In the genomic region with DNA sequence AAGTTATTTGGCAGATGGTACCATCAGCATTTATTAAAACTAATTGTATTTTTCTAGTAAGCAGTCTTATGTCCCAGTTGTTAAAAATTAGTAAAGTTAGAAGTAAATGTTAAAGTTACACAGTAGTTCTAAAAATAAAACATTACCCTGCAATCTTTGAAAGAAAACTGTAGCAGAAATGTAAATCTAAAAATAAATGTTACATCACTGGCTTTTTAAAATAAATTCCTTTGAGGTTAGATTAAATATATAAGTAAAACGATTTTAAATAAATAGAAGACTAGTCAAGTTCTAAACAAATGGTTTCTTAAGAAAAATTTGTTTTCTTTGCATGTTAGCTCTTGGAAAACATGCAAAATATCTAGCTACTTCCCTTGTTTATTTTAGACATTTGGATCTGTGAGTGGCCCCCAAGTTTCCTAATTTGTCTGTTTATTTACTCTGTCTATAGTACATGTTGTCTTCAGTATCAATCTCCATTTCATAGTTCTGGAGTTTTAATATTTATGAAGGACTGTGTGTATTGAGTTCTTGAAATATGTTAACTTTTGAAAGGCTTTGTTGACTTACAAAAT, we compare ENCODE assay signal across 19 cellular contexts. TPM values are rescaled to one million over a fixed set of nuclear protein-coding genes. Genes with fewer than 3 reads are reported as not detected.
A peak's percentile ranks its signal among the peaks of the same experiment; 100 is the strongest.
DNase-seq lines count a peak whose midpoint lies in the region; ATAC-seq, FAIRE-seq and TF ChIP-seq lines count a peak whose summit lies in the region.
"Had no signal": no experiment of that assay in that cellular context is flagged by ENCODE, and none has a peak within 500 bp of the region (broad histone marks: within the 10 kb centered on the region; RNA-seq: fewer than 3 reads in every experiment).

No MANE protein-coding gene starts in this region.

- H3K36me3 ChIP-seq in ACC112 (ENCODE audit: insufficient read depth, low read length) (no peaks in the 10 kb centered on the region), astrocyte (ENCODE audit: insufficient read depth, low read length) (peaks cover 6% of the 10 kb centered on the region), tibial nerve (peaks cover 0 to 5% (median 0%) of the 10 kb centered on the region in 3 donors)

- H3K4me1 ChIP-seq in ACC112 (ENCODE audit: control insufficient read depth, insufficient read depth, low read length, unreplicated experiment) (peaks cover 22% of the 10 kb centered on the region), astrocyte (ENCODE audit: insufficient read depth, low read length) (peaks cover 3% of the 10 kb centered on the region), tibial nerve (peaks cover 0 to 29% (median 4%) of the 10 kb centered on the region in 4 donors)
- H3K4me1 ChIP-seq: right lobe of liver had no signal

- no peak for TF ChIP-seq EP300 in tibial nerve (IDR thresholded peaks at IDR 0.05)

- peaks cover 13% of the 10 kb centered on the region for H3K4me1 Mint-ChIP-seq in astrocyte (ENCODE audit: low read depth, unreplicated experiment)
- H3K4me1 Mint-ChIP-seq: memory B cell had no signal

- no peak overlapping the region for H3K4me3 ChIP-seq in ACC112 (ENCODE audit: low read depth, low read length)
- no peak overlapping the region for H3K4me3 ChIP-seq in astrocyte (ENCODE audit: insufficient read depth, low read depth, low read length)
- H3K4me3 ChIP-seq in tibial nerve = no peak overlapping the region
- H3K4me3 ChIP-seq: right lobe of liver had no signal

- H3K79me2 ChIP-seq in ACC112 (ENCODE audit: control insufficient read depth, insufficient read depth, low read length, unreplicated experiment) = no peaks in the 10 kb centered on the region
- no peaks in the 10 kb centered on the region for H3K79me2 ChIP-seq in astrocyte (ENCODE audit: insufficient read depth, low read length)

- FAIRE-seq in GM18507 (lab: Jason Lieb, UNC) (peak; percentile 38), astrocyte (lab: Jason Lieb, UNC) (no peak)

- peaks cover 2% of the 10 kb centered on the region for H3K36me3 Mint-ChIP-seq in astrocyte (ENCODE audit: low read depth, unreplicated experiment)

- no peak overlapping the region for H3K9ac ChIP-seq in astrocyte (ENCODE audit: low read length)
- H3K9ac ChIP-seq: KMS-11 had no signal

- TF ChIP-seq CTCF in astrocyte (IDR thresholded peaks at IDR 0.05; ENCODE audit: insufficient read depth, low read depth, low read length) (no peak), tibial nerve (IDR thresholded peaks at IDR 0.05) (no peak)

- no peaks in the 10 kb centered on the region for H3K27me3 Mint-ChIP-seq in astrocyte (ENCODE audit: low read depth, unreplicated experiment)
- H3K27me3 Mint-ChIP-seq: dendritic cell treated with granulocyte-macrophage colony-stimulating factor and Interleukin-4, amounts not matched to agents 40 ng/mL and 50 ng/mL, for 4 days; memory B cell had no signal

- TF ChIP-seq POLR2A in tibial nerve (IDR thresholded peaks at IDR 0.05) = no peak

- H3K9me3 ChIP-seq in astrocyte (ENCODE audit: insufficient read depth, low read depth, low read length) = no peaks in the 10 kb centered on the region
- no peaks in the 10 kb centered on the region for H3K9me3 ChIP-seq in tibial nerve
- H3K9me3 ChIP-seq: right lobe of liver had no signal

- WGBS in tibial nerve, 2 donors = 11 to 16% methylated on average over 1 of the region's 1 CpG

- H2AFZ ChIP-seq in ACC112 (ENCODE audit: low read length, unreplicated experiment) = peak overlapping the region; percentile 9
- no peak overlapping the region for H2AFZ ChIP-seq in astrocyte (ENCODE audit: low read depth, low read length)

- no peaks in the 10 kb centered on the region for H4K20me1 ChIP-seq in astrocyte (ENCODE audit: insufficient read depth, low read length)

- H3K27ac Mint-ChIP-seq in astrocyte (ENCODE audit: unreplicated experiment) = peak overlapping the region; percentile 34
- H3K27ac Mint-ChIP-seq: dendritic cell treated with granulocyte-macrophage colony-stimulating factor and Interleukin-4, amounts not matched to agents 40 ng/mL and 50 ng/mL, for 4 days; memory B cell had no signal

- H3K27me3 ChIP-seq in ACC112 (ENCODE audit: insufficient read depth, low read length) (no peaks in the 10 kb centered on the region), astrocyte (ENCODE audit: insufficient read depth, low read length) (no peaks in the 10 kb centered on the region), tibial nerve (no peaks in the 10 kb centered on the region)
- H3K27me3 ChIP-seq: right lobe of liver had no signal

- no peaks in the 10 kb centered on the region for H3K9me3 Mint-ChIP-seq in astrocyte (ENCODE audit: unreplicated experiment)
- H3K9me3 Mint-ChIP-seq: dendritic cell treated with granulocyte-macrophage colony-stimulating factor and Interleukin-4, amounts not matched to agents 40 ng/mL and 50 ng/mL, for 4 days; memory B cell had no signal

- H3K4me3 Mint-ChIP-seq in astrocyte (ENCODE audit: unreplicated experiment) = no peak overlapping the region
- H3K4me3 Mint-ChIP-seq: dendritic cell treated with granulocyte-macrophage colony-stimulating factor and Interleukin-4, amounts not matched to agents 40 ng/mL and 50 ng/mL, for 4 days; memory B cell had no signal

- DNase-seq in GM18507 (ENCODE audit: extremely low spot score, insufficient read length, low read depth) = no peak
- no peak for DNase-seq in astrocyte (ENCODE audit: low read depth)
- peak; percentile 18 for DNase-seq in myocyte (ENCODE audit: low read depth)
- DNase-seq in tibial nerve (ENCODE audit: low spot score in 2 of 2) = no peak
- DNase-seq in NCI-H1930 (lab: John Stamatoyannopoulos, UW) = no peak
- DNase-seq: activated effector memory CD4-positive, alpha-beta T cell treated with anti-CD3 and anti-CD28 coated beads, Interleukin-2, amount 50 U/mL, for 16 hours; DMS153; erythroblast; NCI-H1092 treated with DMSO at 0.1 percent for 48 hours; right lobe of liver; stimulated activated CD4-positive, alpha-beta T cell treated with anti-CD3 and anti-CD28 coated beads, Interleukin-2, amount 100 ng/mL, for 48 hours; substantia nigra had no signal

- ATAC-seq in HG02759 (IDR thresholded peaks at IDR 0.05; ENCODE audit: unreplicated experiment) (no peak), GM18502 (IDR thresholded peaks at IDR 0.05; ENCODE audit: poor library complexity, unreplicated experiment) (no peak)
- ATAC-seq: right lobe of liver had no signal

- H3K4me2 ChIP-seq in astrocyte (ENCODE audit: low read length) = no peak overlapping the region
- H3K4me2 ChIP-seq: KMS-11 had no signal

- H3K27ac ChIP-seq in ACC112 (ENCODE audit: low read depth, low read length) (no peak overlapping the region), astrocyte (ENCODE audit: low read depth, low read length) (no peak overlapping the region), tibial nerve (peak overlapping the region in 1 of 4 donors; percentile 5)
- H3K27ac ChIP-seq: KMS-11, right lobe of liver, RWPE1 had no signal

RNA-seq across cellular contexts. Expression of a gene that starts 58.2 kb away (rescaled TPM):
- 189 and 194 TPM in 2 replicates for total RNA-seq in astrocyte
- total RNA-seq in myocyte = 229 and 252 TPM in 2 replicates
- 210 TPM for polyA plus RNA-seq in myocyte (2012)
- total RNA-seq in tibial nerve = 100 to 1,000 TPM; 106 to 164 (median 145) TPM
